ENCODE assay signal across 8 cellular contexts in the genomic region with DNA sequence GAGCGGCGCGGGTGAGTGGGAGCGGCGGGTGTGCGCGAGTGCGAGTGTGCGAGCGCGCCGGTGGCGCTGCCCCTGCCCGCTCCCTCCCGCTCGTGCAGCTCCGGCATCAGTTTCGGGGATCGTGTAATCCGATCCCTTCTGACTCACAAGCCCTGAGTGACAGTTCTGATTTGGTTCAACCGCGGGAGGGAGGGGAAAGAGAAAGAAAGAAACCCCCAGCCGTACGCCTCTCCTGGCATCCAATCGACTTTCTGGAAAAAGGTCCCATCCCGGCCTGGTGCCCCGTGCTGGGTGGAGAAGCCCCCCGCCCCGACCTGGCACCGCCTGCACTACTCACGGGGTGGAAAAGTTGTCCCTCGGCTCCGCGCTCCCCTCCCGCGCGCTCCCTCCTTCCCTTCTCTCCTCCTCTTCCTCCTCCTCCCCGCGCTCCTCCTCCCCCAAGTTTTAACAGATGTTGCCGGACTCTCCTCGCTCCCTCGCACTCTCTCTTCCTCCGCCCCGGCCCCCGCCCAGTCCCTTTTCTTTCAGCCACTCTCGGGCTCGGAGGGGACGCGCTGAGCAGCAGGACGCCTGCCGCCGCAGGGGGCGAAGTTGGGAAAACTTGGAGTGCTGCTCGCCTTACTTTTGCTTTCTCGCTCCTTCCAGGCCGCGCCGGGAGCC. TPM values are rescaled to one million over a fixed set of nuclear protein-coding genes. Genes with fewer than 3 reads are reported as not detected.
A peak's percentile ranks its signal among the peaks of the same experiment; 100 is the strongest.
DNase-seq lines count a peak whose midpoint lies in the region; ATAC-seq and TF ChIP-seq lines count a peak whose summit lies in the region.

A gene (minus strand): TSS at position 48 of the 660 bp plus-strand sequence. CDS start 13,956 bp downstream, outside the sequence.

- CTCF ChIA-PET in IMR-90 (lab: Yijun Ruan, JAX) = no interaction called here

- H3K9me1 ChIP-seq in IMR-90 (ENCODE audit: insufficient read depth, low read length) = no peaks in the 10 kb centered on the region

- H2AFZ ChIP-seq in IMR-90 (replicated peaks; ENCODE audit: low read length, poor library complexity) = peak within 1 kb of the TSS; percentile 97

- 0 out of 2 replicates have a peak within 1 kb of the TSS, but pooled peaks have one; percentile 18 for H2AK5ac ChIP-seq in IMR-90 (ENCODE audit: low read depth, low read length)

- peak within 1 kb of the TSS; percentile 90 for H2BK5ac ChIP-seq in IMR-90 (ENCODE audit: low read depth, low read length, poor library complexity, severe bottlenecking)

- peak within 1 kb of the TSS; percentile 78 for H3K4me3 Mint-ChIP-seq in natural killer cell treated with Interleukin-12 subunit alpha and Interleukin-12 subunit beta and Interleukin-15 and Interleukin-18, amount 100 ng/mL, for 72 hours

- H3K36me3 Mint-ChIP-seq in natural killer cell treated with Interleukin-12 subunit alpha and Interleukin-12 subunit beta and Interleukin-15 and Interleukin-18, amount 100 ng/mL, for 72 hours = no peaks in the 10 kb centered on the region

- peaks cover 5 to 11% of the 10 kb centered on the region in 2 donors for H3K4me1 Mint-ChIP-seq in natural killer cell treated with Interleukin-12 subunit alpha and Interleukin-12 subunit beta and Interleukin-15 and Interleukin-18, amount 100 ng/mL, for 72 hours (ENCODE audit: low read depth in 2 of 2)

- intact Hi-C loops in IMR-90 (cut with micrococcal nuclease) = loop anchor here (2.0 to 5.0 kb wide), 5 partner anchors 85 to 595 kb away; no protein-coding TSS in a partner anchor

- TF ChIP-seq CTCF in IMR-90 (conservative IDR thresholded peaks at IDR 0.05; ENCODE audit: low read depth, low read length) = peak; percentile 36; the same call in 1 of the 2 replicates
- TF ChIP-seq CTCF in foreskin keratinocyte (conservative IDR thresholded peaks at IDR 0.05) = peak; percentile 32

- peak within 1 kb of the TSS; percentile 91; the same call in 1 of the 2 replicates for H3K23ac ChIP-seq in IMR-90 (ENCODE audit: low read depth, low read length)

- no peaks in the 10 kb centered on the region for H3K9me3 Mint-ChIP-seq in natural killer cell treated with Interleukin-12 subunit alpha and Interleukin-12 subunit beta and Interleukin-15 and Interleukin-18, amount 100 ng/mL, for 72 hours

- H4K91ac ChIP-seq in IMR-90 (ENCODE audit: insufficient read depth, low read depth, low read length) = peak within 1 kb of the TSS; percentile 73

- peaks cover 13% of the 10 kb centered on the region for H4K20me1 ChIP-seq in IMR-90 (ENCODE audit: insufficient read depth, low read length)

- peak within 1 kb of the TSS; percentile 80 for H3K18ac ChIP-seq in IMR-90 (ENCODE audit: low read depth, low read length)

- peak within 1 kb of the TSS; percentile 80; the same call in 1 of the 2 replicates for H3K14ac ChIP-seq in IMR-90 (replicated peaks; ENCODE audit: low read depth, low read length)

- H2BK15ac ChIP-seq in IMR-90 (ENCODE audit: low read depth, low read length) = peak within 1 kb of the TSS; percentile 52; the same call in 1 of the 3 replicates

- peak within 1 kb of the TSS; percentile 90 for H3K27ac ChIP-seq in IMR-90 (ENCODE audit: insufficient read depth, low read length)
- H3K27ac ChIP-seq in foreskin keratinocyte = peak within 1 kb of the TSS; percentile 98

- H3K27me3 ChIP-seq in IMR-90 (ENCODE audit: control insufficient read depth, insufficient read depth, low read length) (no peaks in the 10 kb centered on the region), foreskin keratinocyte (no peaks in the 10 kb centered on the region)

- peak within 1 kb of the TSS; percentile 86 for H3K4ac ChIP-seq in IMR-90 (ENCODE audit: low read depth, low read length)

- peaks cover 10 to 19% of the 10 kb centered on the region in 2 experiments; a peak in 2 of 4 replicates for H3K79me1 ChIP-seq in IMR-90 (ENCODE audit: low read depth in 1 of 2, low read length in 2 of 2)

- peak within 1 kb of the TSS; percentile 58 for H3K56ac ChIP-seq in IMR-90 (ENCODE audit: extremely low read depth, insufficient read depth, low read length)

- H3K27ac Mint-ChIP-seq in natural killer cell treated with Interleukin-12 subunit alpha and Interleukin-12 subunit beta and Interleukin-15 and Interleukin-18, amount 100 ng/mL, for 72 hours = no peak within 1 kb of the TSS

- H3K36me3 ChIP-seq in IMR-90 (ENCODE audit: control insufficient read depth, insufficient read depth, low read length) = no peaks in the 10 kb centered on the region

- H3K9me3 ChIP-seq in IMR-90 (ENCODE audit: control insufficient read depth, insufficient read depth, low read length) = no peaks in the 10 kb centered on the region

- peak within 1 kb of the TSS; percentile 95 for H2BK120ac ChIP-seq in IMR-90 (ENCODE audit: low read depth, low read length)

- peak; percentile 47 for TF ChIP-seq POLR2A in IMR-90 (IDR thresholded peaks at IDR 0.05; ENCODE audit: low read depth, low read length)

- peak within 1 kb of the TSS; percentile 82 for H4K5ac ChIP-seq in IMR-90 (ENCODE audit: low read depth, low read length)

- peak within 1 kb of the TSS; percentile 81 to 84; a peak in 3 of 4 replicates for H4K8ac ChIP-seq in IMR-90 (ENCODE audit: low read depth in 2 of 2, low read length in 2 of 2)

- WGBS in IMR-90 (ENCODE audit: extremely low coverage in 2 of 2, insufficient read length in 1 of 2), 2 experiments = no CpG with 5 or more reads among the region's 58 CpGs

- peak within 1 kb of the TSS; percentile 86 for H3K4me2 ChIP-seq in IMR-90 (ENCODE audit: low read depth, low read length)

- TF ChIP-seq RAD21 in IMR-90 (IDR thresholded peaks at IDR 0.05; ENCODE audit: low read length) = no peak

- POLR2A ChIA-PET in IMR-90 (lab: Charles Lee; ENCODE audit: unreplicated experiment) = no interaction called here

- DNase-seq in ELF-1 (ENCODE audit: low read depth, low spot score) = peak; percentile 95
- DNase-seq in IMR-90 = peak; percentile 93
- peak; percentile 56 for DNase-seq in activated CD8-positive, alpha-beta memory T cell treated with anti-CD3 and anti-CD28 coated beads, Interleukin-2, amount 50 U/mL, for 48 hours
- DNase-seq in foreskin keratinocyte = peak; percentile 83 to 89
- DNase-seq in natural killer cell treated with Interleukin-12 subunit alpha and Interleukin-12 subunit beta and Interleukin-15 and Interleukin-18, amount 100 ng/mL, for 72 hours (ENCODE audit: low spot score) = no peak
- no peak for DNase-seq in NCI-H1694 (lab: John Stamatoyannopoulos, UW)

- H3K4me1 ChIP-seq in IMR-90 (ENCODE audit: control insufficient read depth, insufficient read depth, low read length) (peaks cover 9% of the 10 kb centered on the region), foreskin keratinocyte (peaks cover 39% of the 10 kb centered on the region)

- 0 out of 2 replicates have a peak within 1 kb of the TSS, but pooled peaks have one; percentile 21 for H2BK20ac ChIP-seq in IMR-90 (ENCODE audit: low read depth, low read length)

- dilution Hi-C loops in IMR-90 (cut with HindIII; ENCODE audit: low sequenced_read_pairs, unreplicated experiment) = no loop called here

- peak within 1 kb of the TSS; percentile 78 for H2AK9ac ChIP-seq in IMR-90 (replicated peaks; ENCODE audit: low read depth, low read length, poor library complexity)

- peak within 1 kb of the TSS; percentile 55 for H3K4me3 ChIP-seq in IMR-90 (ENCODE audit: insufficient read depth, low read depth, low read length)

- in situ Hi-C loops in IMR-90 (cut with MboI; ENCODE audit: low sequenced_read_pairs) = loop anchor here (25.0 kb wide), 1 partner anchor 250 kb away; no protein-coding TSS in a partner anchor

- peak; percentile 64 for ATAC-seq in GM21381 (IDR thresholded peaks at IDR 0.05; ENCODE audit: unreplicated experiment)
- ATAC-seq in IMR-90 (ENCODE audit: low read depth) = peak; percentile 65
- peak; percentile 73 for ATAC-seq in foreskin keratinocyte
- peak; percentile 70 to 86 for ATAC-seq in natural killer cell treated with Interleukin-12 subunit alpha and Interleukin-12 subunit beta and Interleukin-15 and Interleukin-18, amount 100 ng/mL, for 72 hours
- no peak for ATAC-seq in GM19023 (IDR thresholded peaks at IDR 0.05; ENCODE audit: unreplicated experiment)

- peak within 1 kb of the TSS; percentile 83 for H3K9ac ChIP-seq in IMR-90 (ENCODE audit: low read depth, low read length)

- peaks cover 41 to 67% of the 10 kb centered on the region in 2 donors for H3K27me3 Mint-ChIP-seq in natural killer cell treated with Interleukin-12 subunit alpha and Interleukin-12 subunit beta and Interleukin-15 and Interleukin-18, amount 100 ng/mL, for 72 hours

- no TSS peak for BruUV-seq in IMR-90 (replicated peaks; lab: Mats Ljungman, UMichigan)

TF ChIP-seq in IMR-90, 13 proteins besides CTCF, POLR2A, EP300 and RAD21 (continues in another document):
- no peak for TF ChIP-seq RFX5 (IDR thresholded peaks at IDR 0.05; ENCODE audit: low read depth, low read length)
- TF ChIP-seq MXI1 (IDR thresholded peaks at IDR 0.05; ENCODE audit: borderline replicate concordance, low read depth, low read length) = 0 out of 2 replicates have a peak, but pooled peaks have one; percentile 21
- TF ChIP-seq CEBPB (IDR thresholded peaks at IDR 0.05; ENCODE audit: low read depth, low read length) = no peak
- 0 out of 2 replicates have a peak, but pooled peaks have one; percentile 36 for TF ChIP-seq FOS (IDR thresholded peaks at IDR 0.05; ENCODE audit: low read depth, low read length)
- TF ChIP-seq MAFK (IDR thresholded peaks at IDR 0.05; ENCODE audit: low read depth, low read length) = no peak
- no peak for TF ChIP-seq NFE2L2 (IDR thresholded peaks at IDR 0.05; ENCODE audit: low read depth, low read length)
- TF ChIP-seq, protein P1, sequence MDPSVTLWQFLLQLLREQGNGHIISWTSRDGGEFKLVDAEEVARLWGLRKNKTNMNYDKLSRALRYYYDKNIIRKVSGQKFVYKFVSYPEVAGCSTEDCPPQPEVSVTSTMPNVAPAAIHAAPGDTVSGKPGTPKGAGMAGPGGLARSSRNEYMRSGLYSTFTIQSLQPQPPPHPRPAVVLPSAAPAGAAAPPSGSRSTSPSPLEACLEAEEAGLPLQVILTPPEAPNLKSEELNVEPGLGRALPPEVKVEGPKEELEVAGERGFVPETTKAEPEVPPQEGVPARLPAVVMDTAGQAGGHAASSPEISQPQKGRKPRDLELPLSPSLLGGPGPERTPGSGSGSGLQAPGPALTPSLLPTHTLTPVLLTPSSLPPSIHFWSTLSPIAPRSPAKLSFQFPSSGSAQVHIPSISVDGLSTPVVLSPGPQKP (IDR thresholded peaks at IDR 0.05; ENCODE audit: borderline replicate concordance, low read depth, low read length) = no peak
- no peak; the same call in 1 of the 2 replicates for TF ChIP-seq CHD1 (IDR thresholded peaks at IDR 0.05; ENCODE audit: low read depth, low read length)

RNA-seq across cellular contexts. Expression of the gene that starts here (rescaled TPM):
- total RNA-seq in IMR-90 (2012; rRNA removed) (1.3 and 1.7 TPM in 2 replicates), foreskin keratinocyte (6.9 and 8.3 TPM in 2 replicates)
- polyA plus RNA-seq in IMR-90 (2012; rRNA removed) (3.9 TPM in 2 replicates), foreskin keratinocyte (1.7 and 2.2 TPM in 2 replicates)
- 2.5 and 4.5 TPM in 2 replicates for polyA plus RNA-seq in IMR-90 (2012; cell fraction: cytosol; rRNA removed)
- polyA plus RNA-seq in IMR-90 (2012; cell fraction: nucleus; rRNA removed; ENCODE audit: low replicate concordance) = 5.9 and 9.0 TPM in 2 replicates
- total RNA-seq in natural killer cell treated with Interleukin-12 subunit alpha and Interleukin-12 subunit beta and Interleukin-15 and Interleukin-18, amount 100 ng/mL, for 72 hours = 1 to 10 TPM in 1 of 2 donors, under 1 TPM in 1; 0.25 to 1.1 TPM

Comparison
In these comparisons a context has a peak if more than half of its experiments do, and no peak if none do; other contexts are left out.
1. DNase-seq: peak in ELF-1 (single experiment), IMR-90 (single experiment), activated CD8-positive, alpha-beta memory T cell treated with anti-CD3 and anti-CD28 coated beads, Interleukin-2, amount 50 U/mL, for 48 hours (single experiment) and foreskin keratinocyte (2 of 2); none in natural killer cell treated with Interleukin-12 subunit alpha and Interleukin-12 subunit beta and Interleukin-15 and Interleukin-18, amount 100 ng/mL, for 72 hours (single experiment) and NCI-H1694 (single experiment).